9 cellular contexts compared by ENCODE assay signal in the genomic region with DNA sequence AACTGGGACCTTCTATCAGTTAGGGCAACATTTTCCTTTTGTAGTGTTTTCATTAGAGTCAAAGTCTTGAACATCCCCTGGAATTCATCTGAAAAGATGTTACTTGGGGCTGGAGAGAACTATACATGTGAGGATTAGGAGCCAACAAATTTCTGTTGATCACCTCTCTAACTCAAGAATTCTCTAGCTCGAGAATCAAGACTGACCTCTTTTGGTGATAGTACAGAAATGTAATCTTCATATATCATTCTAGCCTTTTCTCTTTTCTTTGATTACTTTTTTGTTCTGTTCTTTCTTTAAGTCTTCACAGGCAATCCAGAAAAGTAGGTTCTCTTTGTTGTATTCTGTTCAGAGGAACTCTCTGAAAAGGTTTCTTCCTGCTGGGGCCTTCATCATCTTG. TPM values are rescaled to one million over a fixed set of nuclear protein-coding genes. Genes with fewer than 3 reads are reported as not detected.
DNase-seq lines count a peak whose midpoint lies in the region; ATAC-seq and TF ChIP-seq lines count a peak whose summit lies in the region.
"Had no signal": no experiment of that assay in that cellular context is flagged by ENCODE, and none has a peak within 500 bp of the region (broad histone marks: within the 10 kb centered on the region; RNA-seq: fewer than 3 reads in every experiment).

No MANE protein-coding gene starts in this region.

- intact Hi-C loops in A673 (cut with micrococcal nuclease; ENCODE audit: unreplicated experiment) = loop anchor here (1.0 kb wide), 1 partner anchor 215 kb away; no protein-coding TSS in a partner anchor
- intact Hi-C loops in activated CD8-positive, alpha-beta T cell treated with anti-CD3 and anti-CD28 coated beads for 36 hours (cut with micrococcal nuclease) = no loop called here

- H3K27me3 Mint-ChIP-seq in activated CD8-positive, alpha-beta T cell treated with anti-CD3 and anti-CD28 coated beads for 36 hours = no peaks in the 10 kb centered on the region

- in situ Hi-C loops in GM13977 (cut with MboI; ENCODE audit: low pct_unique_long_range_greater_than_20kb, low sequenced_read_pairs, unreplicated experiment) = no loop called here

- DNase-seq in A673 (ENCODE audit: low spot score) (peak; percentile 44), GM13977 (ENCODE audit: low spot score) (no peak), medulla oblongata (ENCODE audit: extremely low spot score) (peak; percentile 56), anterior cingulate cortex (lab: John Stamatoyannopoulos, UW) (no peak)
- no peak for DNase-seq in activated CD8-positive, alpha-beta T cell treated with anti-CD3 and anti-CD28 coated beads for 36 hours
- DNase-seq in activated effector memory CD4-positive, alpha-beta T cell treated with anti-CD3 and anti-CD28 coated beads, Interleukin-2, amount 50 U/mL, for 16 hours = no peak

- no peaks in the 10 kb centered on the region for H3K27me3 ChIP-seq in A673 (replicated peaks; ENCODE audit: insufficient read depth, low read depth, low read length, poor library complexity)

- CTCF ChIA-PET in A673 (lab: Charles Lee) = interaction anchor here (0.6 to 1.1 kb wide), 2 partner anchors 65 to 215 kb away, joined by 3 to 6 read pairs; no protein-coding TSS in a partner anchor
- CTCF ChIA-PET in activated CD8-positive, alpha-beta T cell treated with anti-CD3 and anti-CD28 coated beads for 36 hours (lab: Charles Lee) = interaction anchor here (0.8 to 4.1 kb wide), 8 partner anchors 9 to 71 kb away, joined by 3 to 13 read pairs (median 3); no protein-coding TSS in a partner anchor

- POLR2A ChIA-PET in A673 (lab: Charles Lee; ENCODE audit: low non-redundant PET) = no interaction called here
- POLR2A ChIA-PET in activated CD8-positive, alpha-beta T cell treated with anti-CD3 and anti-CD28 coated beads for 36 hours (lab: Charles Lee) = interaction anchor here (1.4 to 1.9 kb wide), 3 partner anchors 10 to 21 kb away, joined by 3 to 6 read pairs (median 3); no protein-coding TSS in a partner anchor

- H3K9me3 ChIP-seq in A673 (ENCODE audit: low read depth, low read length, poor library complexity, severe bottlenecking) = no peaks in the 10 kb centered on the region

- H3K36me3 Mint-ChIP-seq in activated CD8-positive, alpha-beta T cell treated with anti-CD3 and anti-CD28 coated beads for 36 hours (ENCODE audit: low read depth) = peaks cover 22% of the 10 kb centered on the region

- H3K27ac ChIP-seq in A673 (ENCODE audit: low read depth, low read length, poor library complexity, severe bottlenecking) = no peak overlapping the region

- no peak for ATAC-seq in activated CD8-positive, alpha-beta T cell treated with anti-CD3 and anti-CD28 coated beads for 36 hours
- no peak for ATAC-seq in GM21526 (IDR thresholded peaks at IDR 0.05; ENCODE audit: low FRiP score, unreplicated experiment)
- no peak for ATAC-seq in HG03565 (IDR thresholded peaks at IDR 0.05; ENCODE audit: unreplicated experiment)
- ATAC-seq: esophagus mucosa had no signal

- H3K4me3 ChIP-seq in A673 (ENCODE audit: low read depth, low read length, poor library complexity, severe bottlenecking) = no peak overlapping the region

- H3K36me3 ChIP-seq in A673 (ENCODE audit: insufficient read depth, low read length, poor library complexity, severe bottlenecking) = no peaks in the 10 kb centered on the region

- H3K9me3 Mint-ChIP-seq in activated CD8-positive, alpha-beta T cell treated with anti-CD3 and anti-CD28 coated beads for 36 hours = no peaks in the 10 kb centered on the region

- BruUV-seq in A673 (replicated peaks; lab: Mats Ljungman, UMichigan) = no TSS peak

- peak overlapping the region; percentile 82 for H3K27ac Mint-ChIP-seq in activated CD8-positive, alpha-beta T cell treated with anti-CD3 and anti-CD28 coated beads for 36 hours

- H3K4me1 ChIP-seq in A673 (ENCODE audit: insufficient read depth, low read length, poor library complexity, severe bottlenecking) = peaks cover 6% of the 10 kb centered on the region

- TF ChIP-seq CTCF in A673 (conservative IDR thresholded peaks at IDR 0.05; ENCODE audit: low read depth, low read length) (peak; percentile 49), GM13977 (IDR thresholded peaks at IDR 0.05; ENCODE audit: extremely low read depth, insufficient read depth, missing control alignments) (peak; percentile 28)
- no peak for TF ChIP-seq CTCF in activated CD8-positive, alpha-beta T cell treated with anti-CD3 and anti-CD28 coated beads for 36 hours (IDR thresholded peaks at IDR 0.05)

- no peak overlapping the region for H3K4me3 Mint-ChIP-seq in activated CD8-positive, alpha-beta T cell treated with anti-CD3 and anti-CD28 coated beads for 36 hours

- H3K4me1 Mint-ChIP-seq in activated CD8-positive, alpha-beta T cell treated with anti-CD3 and anti-CD28 coated beads for 36 hours (ENCODE audit: low read depth) = peaks cover 74% of the 10 kb centered on the region

RNA-seq across cellular contexts. Expression of a gene that starts 26.4 kb away (rescaled TPM):
- 29.1 and 31.5 TPM in 2 replicates for total RNA-seq in A673 (2021)
- 10 to 100 TPM; 85.2 to 88.2 TPM for total RNA-seq in activated CD8-positive, alpha-beta T cell treated with anti-CD3 and anti-CD28 coated beads for 36 hours

Comparison
In these comparisons a context has a peak if more than half of its experiments do, and no peak if none do; other contexts are left out.
1. DNase-seq: peak in A673 (single experiment) and medulla oblongata (single experiment); none in GM13977 (single experiment), activated CD8-positive, alpha-beta T cell treated with anti-CD3 and anti-CD28 coated beads for 36 hours (single experiment), activated effector memory CD4-positive, alpha-beta T cell treated with anti-CD3 and anti-CD28 coated beads, Interleukin-2, amount 50 U/mL, for 16 hours (single experiment) and anterior cingulate cortex (0 of 58).